ENCODE assay signal across 8 cellular contexts in the genomic region with DNA sequence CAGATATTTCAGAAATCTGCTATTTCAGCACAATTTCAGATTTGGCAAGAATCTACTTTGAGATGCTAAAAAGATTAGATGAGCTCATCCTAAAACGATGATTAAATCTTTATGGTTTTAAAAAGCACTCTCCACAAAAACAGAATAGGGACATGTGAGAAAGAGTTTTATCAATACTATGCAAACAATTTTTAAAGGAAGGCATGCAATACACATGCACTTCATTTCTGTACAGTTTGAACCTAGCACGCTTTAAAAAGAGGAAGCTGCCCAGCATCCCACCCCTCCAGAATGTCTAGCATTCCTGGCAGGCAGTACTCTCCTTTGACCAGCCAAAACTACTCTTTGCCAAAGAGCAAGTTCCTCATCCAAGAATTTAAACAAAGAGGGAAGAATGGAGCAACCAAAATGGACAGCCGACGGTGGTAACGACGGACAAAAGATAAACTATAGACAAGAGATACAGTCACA. TPM values are rescaled to one million over a fixed set of nuclear protein-coding genes. Genes with fewer than 3 reads are reported as not detected.
DNase-seq lines count a peak whose midpoint lies in the region; ATAC-seq and TF ChIP-seq lines count a peak whose summit lies in the region.

No MANE protein-coding gene starts in this region.

- no peaks in the 10 kb centered on the region for H3K36me3 ChIP-seq in HEK293 (ENCODE audit: control insufficient read depth in 2 of 2, insufficient read depth in 1 of 2, low read length in 2 of 2)
- H3K36me3 ChIP-seq in adrenal gland (replicated peaks in 1 of 2) = no peaks in the 10 kb centered on the region
- H3K36me3 ChIP-seq in iPS-20b (ENCODE audit: insufficient read depth, low read depth, low read length) = no peaks in the 10 kb centered on the region
- H3K36me3 ChIP-seq in stomach = no peaks in the 10 kb centered on the region

- TF ChIP-seq EP300 in stomach (IDR thresholded peaks at IDR 0.05) = no peak

- H3K9ac ChIP-seq in iPS-20b (ENCODE audit: low read depth, low read length) = no peak overlapping the region

- H3K4me1 ChIP-seq in HEK293 (ENCODE audit: control insufficient read depth, insufficient read depth, low read length) (peaks cover 9% of the 10 kb centered on the region), adrenal gland (replicated peaks in 1 of 2) (peaks cover 0 to 6% of the 10 kb centered on the region in 2 donors), iPS-20b (ENCODE audit: insufficient read depth, low read length) (peaks cover 5% of the 10 kb centered on the region), stomach (peaks cover 0 to 67% (median 25%) of the 10 kb centered on the region in 4 donors)

- intact Hi-C loops in adrenal gland (cut with DNase I) (no loop called here), stomach (cut with DNase I; ENCODE audit: low total_unique reads) (loop anchor here (10.0 kb wide), 3 partner anchors 99 to 201 kb away; no protein-coding TSS in a partner anchor)

- H3K9me3 ChIP-seq in HEK293 (ENCODE audit: control insufficient read depth, insufficient read depth, low read depth, low read length) = no peaks in the 10 kb centered on the region
- H3K9me3 ChIP-seq in adrenal gland (replicated peaks in 1 of 3) = no peaks in the 10 kb centered on the region
- H3K9me3 ChIP-seq in iPS-20b (ENCODE audit: insufficient read depth, low read depth, low read length) = no peaks in the 10 kb centered on the region
- no peaks in the 10 kb centered on the region for H3K9me3 ChIP-seq in stomach

- TF ChIP-seq CTCF in HEK293 (tag by site-specific recombination; IDR thresholded peaks at IDR 0.05) = no peak
- TF ChIP-seq CTCF in adrenal gland (IDR thresholded peaks at IDR 0.05) = no peak
- no peak for TF ChIP-seq CTCF in stomach (IDR thresholded peaks at IDR 0.05)

- ATAC-seq in HG03378 (IDR thresholded peaks at IDR 0.05; ENCODE audit: unreplicated experiment) = no peak

- H3K27ac ChIP-seq in HEK293 (ENCODE audit: extremely low read depth, low read depth, low read length) (no peak overlapping the region), adrenal gland (peak overlapping the region in 3 of 5 donors; percentile 31 to 74 (median 69)), iPS-20b (ENCODE audit: low read length) (no peak overlapping the region), stomach (peak overlapping the region; percentile 87 to 98 (median 95))

- H3K4me3 ChIP-seq in HEK293 (ENCODE audit: low read depth, low read length) = peak overlapping the region; percentile 92
- peak overlapping the region in 1 of 4 donors; percentile 68 for H3K4me3 ChIP-seq in adrenal gland
- H3K4me3 ChIP-seq in iPS-20b (ENCODE audit: low read length) = peak overlapping the region; percentile 73
- H3K4me3 ChIP-seq in stomach = peak overlapping the region; percentile 57 to 88 (median 86)

- WGBS in adrenal gland, 4 donors = 10 to 19% (median 11%) methylated on average over 6 of the region's 6 CpGs
- WGBS in stomach, 5 donors = 2 to 6% (median 3%) methylated on average over 6 of the region's 6 CpGs

- DNase-seq in adrenal gland (no peak), stomach (no peak), SW480 (ENCODE audit: low spot score) (no peak), SHP77 treated with DMSO at 0.1 percent for 48 hours (lab: John Stamatoyannopoulos, UW) (no peak)
- DNase-seq in activated CD4-positive, CD25-positive, alpha-beta regulatory T cell treated with anti-CD3 and anti-CD28 coated beads, Interleukin-2, amount 50 U/mL, for 72 hours = no peak

- CTCF ChIA-PET in HEK293 (lab: Yijun Ruan, JAX) = interaction anchor here (0.7 to 3.9 kb wide), 6 partner anchors 53 to 210 kb away, joined by 3 to 30 read pairs (median 6); no protein-coding TSS in a partner anchor

- TF ChIP-seq POLR2A in adrenal gland (IDR thresholded peaks at IDR 0.05) (no peak), stomach (IDR thresholded peaks at IDR 0.05) (no peak)

- H3K27me3 ChIP-seq in adrenal gland (peaks cover 22% of the 10 kb centered on the region), iPS-20b (ENCODE audit: insufficient read depth, low read length) (peaks cover 63% of the 10 kb centered on the region), stomach (peaks cover 0 to 21% (median 0%) of the 10 kb centered on the region in 3 donors)

- POLR2A ChIA-PET in HEK293 (lab: Yijun Ruan, JAX) = interaction anchor here (1.0 to 3.3 kb wide), 4 partner anchors 12 to 164 kb away, joined by 3 to 32 read pairs (median 8); no protein-coding TSS in a partner anchor

TF ChIP-seq in HEK293, 187 proteins besides CTCF, POLR2A, EP300 and RAD21 (continues in another document):
- TF ChIP-seq, protein P1, sequence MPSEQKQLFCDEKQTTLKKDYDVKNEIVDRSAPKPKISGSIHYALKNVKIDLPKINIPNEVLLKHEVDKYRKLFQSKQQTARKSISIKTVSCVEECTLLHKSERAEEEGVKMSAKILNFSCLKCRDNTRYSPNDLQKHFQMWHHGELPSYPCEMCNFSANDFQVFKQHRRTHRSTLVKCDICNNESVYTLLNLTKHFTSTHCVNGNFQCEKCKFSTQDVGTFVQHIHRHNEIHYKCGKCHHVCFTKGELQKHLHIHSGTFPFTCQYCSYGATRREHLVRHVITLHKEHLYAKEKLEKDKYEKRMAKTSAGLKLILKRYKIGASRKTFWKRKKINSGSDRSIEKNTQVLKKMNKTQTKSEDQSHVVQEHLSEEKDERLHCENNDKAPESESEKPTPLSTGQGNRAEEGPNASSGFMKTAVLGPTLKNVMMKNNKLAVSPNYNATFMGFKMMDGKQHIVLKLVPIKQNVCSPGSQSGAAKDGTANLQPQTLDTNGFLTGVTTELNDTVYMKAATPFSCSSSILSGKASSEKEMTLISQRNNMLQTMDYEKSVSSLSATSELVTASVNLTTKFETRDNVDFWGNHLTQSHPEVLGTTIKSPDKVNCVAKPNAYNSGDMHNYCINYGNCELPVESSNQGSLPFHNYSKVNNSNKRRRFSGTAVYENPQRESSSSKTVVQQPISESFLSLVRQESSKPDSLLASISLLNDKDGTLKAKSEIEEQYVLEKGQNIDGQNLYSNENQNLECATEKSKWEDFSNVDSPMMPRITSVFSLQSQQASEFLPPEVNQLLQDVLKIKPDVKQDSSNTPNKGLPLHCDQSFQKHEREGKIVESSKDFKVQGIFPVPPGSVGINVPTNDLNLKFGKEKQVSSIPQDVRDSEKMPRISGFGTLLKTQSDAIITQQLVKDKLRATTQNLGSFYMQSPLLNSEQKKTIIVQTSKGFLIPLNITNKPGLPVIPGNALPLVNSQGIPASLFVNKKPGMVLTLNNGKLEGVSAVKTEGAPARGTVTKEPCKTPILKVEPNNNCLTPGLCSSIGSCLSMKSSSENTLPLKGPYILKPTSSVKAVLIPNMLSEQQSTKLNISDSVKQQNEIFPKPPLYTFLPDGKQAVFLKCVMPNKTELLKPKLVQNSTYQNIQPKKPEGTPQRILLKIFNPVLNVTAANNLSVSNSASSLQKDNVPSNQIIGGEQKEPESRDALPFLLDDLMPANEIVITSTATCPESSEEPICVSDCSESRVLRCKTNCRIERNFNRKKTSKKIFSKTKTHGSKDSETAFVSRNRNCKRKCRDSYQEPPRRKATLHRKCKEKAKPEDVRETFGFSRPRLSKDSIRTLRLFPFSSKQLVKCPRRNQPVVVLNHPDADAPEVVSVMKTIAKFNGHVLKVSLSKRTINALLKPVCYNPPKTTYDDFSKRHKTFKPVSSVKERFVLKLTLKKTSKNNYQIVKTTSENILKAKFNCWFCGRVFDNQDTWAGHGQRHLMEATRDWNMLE (tag by site-specific recombination; conservative IDR thresholded peaks at IDR 0.05; ENCODE audit: low read depth) = no peak
- TF ChIP-seq PRDM6 (tag by site-specific recombination; IDR thresholded peaks at IDR 0.05) = peak; percentile 91
- peak; percentile 14; the same call in 1 of the 2 replicates for TF ChIP-seq ZNF561 (tag by site-specific recombination; IDR thresholded peaks at IDR 0.05; ENCODE audit: borderline replicate concordance)
- no peak for TF ChIP-seq ZNF37A (tag by site-specific recombination; IDR thresholded peaks at IDR 0.05)
- 0 out of 2 replicates have a peak, but pooled peaks have one; percentile 38 for TF ChIP-seq ZNF214 (tag by site-specific recombination; IDR thresholded peaks at IDR 0.05; ENCODE audit: borderline replicate concordance)
- 0 out of 2 replicates have a peak, but pooled peaks have one; percentile 42 for TF ChIP-seq ZNF391 (tag by site-specific recombination; IDR thresholded peaks at IDR 0.05; ENCODE audit: borderline replicate concordance, low read depth)
- peak; percentile 35; the same call in 1 of the 2 replicates for TF ChIP-seq FEZF1 (tag by site-specific recombination; IDR thresholded peaks at IDR 0.05)

RNA-seq across cellular contexts. Expression of gene ARHGAP29, which starts 1.3 kb away (rescaled TPM):
- 10 to 100 TPM in 6 of 8 donors, 1 to 10 TPM in 2; 7.7 to 16.7 (median 11.1) TPM for total RNA-seq in adrenal gland
- polyA plus RNA-seq in adrenal gland = 1 to 10 TPM; 5.3 to 7.2 (median 6.2) TPM
- 10 to 100 TPM in 4 of 5 donors, 1 to 10 TPM in 1; 8.1 to 90.9 (median 30.1) TPM for total RNA-seq in stomach
- 1 to 10 TPM; 4.4 to 8.9 (median 5.4) TPM for polyA plus RNA-seq in stomach

Comparison
In these comparisons a context has a peak if more than half of its experiments do, and no peak if none do; other contexts are left out.
1. H3K27ac ChIP-seq: peak in adrenal gland (3 of 5) and stomach (5 of 5); none in HEK293 (single experiment) and iPS-20b (single experiment).